25 cellular contexts compared by ENCODE assay signal in the genomic region with DNA sequence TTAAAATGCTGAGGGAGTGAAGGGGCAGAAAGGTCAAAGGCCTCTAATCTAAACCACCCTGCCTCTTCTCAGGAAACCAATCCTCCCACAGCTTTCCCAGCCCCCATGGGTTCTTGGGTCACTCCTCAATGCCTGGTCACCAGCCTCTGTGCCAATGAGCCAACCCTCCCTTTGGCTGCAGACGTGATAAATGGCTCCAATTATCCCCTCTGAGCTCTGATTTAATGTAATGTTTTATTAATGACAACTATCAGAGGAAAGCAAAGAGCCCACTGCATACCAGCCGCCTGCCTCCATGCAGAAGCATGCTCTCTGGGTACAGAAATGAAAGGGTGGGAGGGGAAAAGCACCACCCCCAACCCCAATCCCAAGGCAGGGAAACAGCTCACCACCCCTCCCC.
"Had no signal": no experiment of that assay in that cellular context is flagged by ENCODE, and none has a peak within 500 bp of the region (broad histone marks: within the 10 kb centered on the region; RNA-seq: fewer than 3 reads in every experiment).

No MANE protein-coding gene starts in this region.

- H3K9me3 ChIP-seq: adrenal gland, psoas muscle, suprapubic skin had no signal

- DNase-seq: activated B cell treated with CpG ODN at 0.5 μM for 24 hours; activated CD4-positive, alpha-beta T cell treated with anti-CD3 and anti-CD28 coated beads, Interleukin-2, amount 50 U/mL, for 1 hour; activated CD8-positive, alpha-beta T cell treated with anti-CD3 and anti-CD28 coated beads for 36 hours; activated naive CD4-positive, alpha-beta T cell treated with anti-CD3 and anti-CD28 coated beads for 36 hours; activated naive CD8-positive, alpha-beta T cell treated with anti-CD3 and anti-CD28 coated beads for 36 hours; activated T-cell treated with anti-CD3 and anti-CD28 coated beads for 4 hours; activated T-cell treated with anti-CD3 and anti-CD28 coated beads, Interleukin-2, amount 50 U/mL, for 72 hours; aorta; effector memory CD8-positive, alpha-beta T cell; foreskin melanocyte; glutamatergic neuron; mammary epithelial cell; midbrain; naive thymus-derived CD4-positive, alpha-beta T cell; psoas muscle; stimulated activated CD4-positive, alpha-beta T cell treated with anti-CD3 and anti-CD28 coated beads, Interleukin-15, amount 100 ng/mL, for 24 hours; stimulated activated CD4-positive, alpha-beta T cell treated with anti-CD3 and anti-CD28 coated beads, Interleukin-2, amount 100 ng/mL, for 24 hours; stimulated activated naive B cell treated with anti-CD40 and anti-IgM and Interleukin-4, amounts not matched to agents 10 μg/mL and 1 μg/mL and 100 μg/mL, for 72 hours; T-helper 1 cell had no signal

- ATAC-seq: activated CD8-positive, alpha-beta T cell treated with anti-CD3 and anti-CD28 coated beads for 36 hours; activated T-cell treated with anti-CD3 and anti-CD28 coated beads, Interleukin-2, amount 50 U/mL, for 72 hours; effector memory CD8-positive, alpha-beta T cell; naive thymus-derived CD4-positive, alpha-beta T cell; psoas muscle; stimulated activated naive B cell treated with anti-CD40 and anti-IgM and Interleukin-4, amounts not matched to agents 10 μg/mL and 1 μg/mL and 100 μg/mL, for 72 hours had no signal

- H3K27ac ChIP-seq: adrenal gland, cardiac muscle cell, coronary artery, parathyroid adenoma, psoas muscle, suprapubic skin, tibial nerve had no signal

- H3K4me3 ChIP-seq: adrenal gland, cardiac muscle cell, coronary artery, psoas muscle, suprapubic skin, tibial nerve had no signal

- H3K36me3 ChIP-seq: adrenal gland, cardiac muscle cell, suprapubic skin, tibial nerve had no signal

- H3K4me1 ChIP-seq: adrenal gland, parathyroid adenoma, psoas muscle, suprapubic skin, tibial nerve had no signal

- H3K27me3 ChIP-seq: adrenal gland, cardiac muscle cell, tibial nerve had no signal
